8 cellular contexts compared by ENCODE assay signal in genomic region chr9:63859475-63860215, GRCh38.
DNase-seq lines count a peak whose midpoint lies in the region; ATAC-seq and TF ChIP-seq lines count a peak whose summit lies in the region.

No MANE protein-coding gene starts in this region.

- H3K27me3 ChIP-seq in WERI-Rb-1 (ENCODE audit: insufficient read depth, low read depth, severe bottlenecking) (no peaks in the 10 kb centered on the region), psoas muscle (ENCODE audit: insufficient read depth in 3 of 3, low read length in 2 of 3) (no peaks in the 10 kb centered on the region), vagina (no peaks in the 10 kb centered on the region)

- in situ Hi-C loops in GM13976 (cut with MboI; ENCODE audit: low sequenced_read_pairs, unreplicated experiment): no loop called here

- 37 to 49% (median 47%) methylated on average over 46 to 52 of the region's 52 CpGs for WGBS in psoas muscle, 3 donors

- H3K9me3 ChIP-seq in WERI-Rb-1 (ENCODE audit: severe bottlenecking) (peaks cover 4% of the 10 kb centered on the region), psoas muscle (no peaks in the 10 kb centered on the region), vagina (no peaks in the 10 kb centered on the region)

- H3K27ac ChIP-seq in WERI-Rb-1: no peak overlapping the region
- H3K27ac ChIP-seq in psoas muscle: no peak overlapping the region
- H3K27ac ChIP-seq in vagina: no peak overlapping the region

- peak; percentile 32 for DNase-seq in GM13976 (ENCODE audit: low spot score)
- DNase-seq in WERI-Rb-1: peak; percentile 54
- DNase-seq in epithelial cell of esophagus (ENCODE audit: low read depth): peak; percentile 8
- peak; percentile 28 to 50 for DNase-seq in psoas muscle
- DNase-seq in NCI-H2196 treated with DMSO at 0.1 percent for 48 hours (lab: John Stamatoyannopoulos, UW; ENCODE audit: unreplicated experiment): no peak
- no peak for DNase-seq in AML-193 (lab: John Stamatoyannopoulos, UW)
- DNase-seq in vagina (ENCODE audit: extremely low spot score in 2 of 2): no peak

- H3K36me3 ChIP-seq in WERI-Rb-1: no peaks in the 10 kb centered on the region
- H3K36me3 ChIP-seq in psoas muscle (ENCODE audit: insufficient read depth in 1 of 2, low read depth in 1 of 2): no peaks in the 10 kb centered on the region
- no peaks in the 10 kb centered on the region for H3K36me3 ChIP-seq in vagina

- H3K4me3 ChIP-seq in WERI-Rb-1 (ENCODE audit: low read depth, low read length) (peak overlapping the region; percentile 44), epithelial cell of esophagus (ENCODE audit: low read length) (no peak overlapping the region), psoas muscle (peak overlapping the region; percentile 46), vagina (no peak overlapping the region)

- TF ChIP-seq CTCF in GM13976 (IDR thresholded peaks at IDR 0.05; ENCODE audit: borderline replicate concordance, control extremely low read depth, extremely low read depth, insufficient read depth, missing control alignments) (no peak), WERI-Rb-1 (IDR thresholded peaks at IDR 0.05; ENCODE audit: low read depth, low read length) (no peak), epithelial cell of esophagus (IDR thresholded peaks at IDR 0.05; ENCODE audit: insufficient read depth, low read depth, low read length, missing control alignments) (no peak), psoas muscle (IDR thresholded peaks at IDR 0.05) (no peak), vagina (IDR thresholded peaks at IDR 0.05) (no peak)

- intact Hi-C loops in psoas muscle (cut with DNase I) (no loop called here), vagina (cut with DNase I) (no loop called here)

- H3K4me1 ChIP-seq in psoas muscle: no peaks in the 10 kb centered on the region
- H3K4me1 ChIP-seq in vagina: no peaks in the 10 kb centered on the region

- TF ChIP-seq POLR2A in vagina (IDR thresholded peaks at IDR 0.05): no peak

- ATAC-seq in psoas muscle (peak in 1 of 4 donors; percentile 46), GM19463 (IDR thresholded peaks at IDR 0.05; ENCODE audit: unreplicated experiment) (no peak)

Comparison
In these comparisons a context has a peak if more than half of its experiments do, and no peak if none do; other contexts are left out.
1. DNase-seq: peak in GM13976 (single experiment), WERI-Rb-1 (single experiment), epithelial cell of esophagus (single experiment) and psoas muscle (2 of 2); none in NCI-H2196 treated with DMSO at 0.1 percent for 48 hours (single experiment), AML-193 (0 of 2) and vagina (0 of 2).
2. H3K4me3 ChIP-seq: peak in WERI-Rb-1 (single experiment) and psoas muscle (single experiment); none in epithelial cell of esophagus (single experiment) and vagina (0 of 2).